16 cellular contexts compared by ENCODE assay signal in the genomic region with DNA sequence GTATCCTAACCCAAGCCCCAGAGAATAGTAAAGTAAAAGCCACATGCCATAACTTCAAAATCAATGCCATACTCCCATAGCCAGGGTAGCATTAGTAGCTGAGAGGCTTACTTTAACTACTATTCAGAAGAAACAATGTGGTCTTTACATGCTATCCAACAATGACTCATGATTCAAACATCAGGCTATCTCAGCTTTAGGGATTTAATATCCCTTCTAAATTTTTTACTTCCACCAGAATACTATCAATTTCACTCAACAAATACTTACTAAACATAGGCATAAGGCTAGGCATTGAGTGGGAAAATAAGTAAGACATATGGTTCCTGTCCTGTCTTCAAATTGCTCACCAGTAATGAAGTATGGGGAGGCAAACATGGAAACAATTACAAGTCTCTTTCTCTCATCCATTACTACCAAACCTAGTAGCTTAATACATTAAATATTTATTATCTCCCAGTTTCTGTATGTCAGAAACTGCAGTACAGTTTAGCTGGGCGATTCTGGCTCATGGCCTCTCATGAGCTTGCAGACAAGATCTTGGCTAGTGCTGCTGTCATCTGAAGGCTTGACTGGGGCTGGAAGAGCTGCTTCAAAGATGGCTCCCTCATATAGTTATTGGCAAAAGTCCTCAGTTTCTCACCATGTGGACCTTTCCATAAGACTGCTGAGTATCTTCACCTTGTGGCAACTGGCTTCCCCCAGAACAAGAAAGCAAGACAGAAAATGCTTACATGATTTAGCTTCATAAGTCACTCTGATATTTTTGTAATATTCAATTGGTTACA. TPM values are rescaled to one million over a fixed set of nuclear protein-coding genes. Genes with fewer than 3 reads are reported as not detected.
DNase-seq lines count a peak whose midpoint lies in the region; ATAC-seq, FAIRE-seq and TF ChIP-seq lines count a peak whose summit lies in the region.
"Had no signal": no experiment of that assay in that cellular context is flagged by ENCODE, and none has a peak within 500 bp of the region (broad histone marks: within the 10 kb centered on the region; RNA-seq: fewer than 3 reads in every experiment).

No MANE protein-coding gene starts in this region.

- H3K27me3 Mint-ChIP-seq in Calu3 (ENCODE audit: unreplicated experiment) (no peaks in the 10 kb centered on the region), neural crest cell (ENCODE audit: low read depth) (no peaks in the 10 kb centered on the region)

- no peak for FAIRE-seq in kidney (lab: Jason Lieb, UNC)

- no TSS peak for BruUV-seq in Calu3 (replicated peaks; lab: Mats Ljungman, UMichigan)

- CTCF ChIA-PET in Calu3 (lab: Charles Lee), result interaction anchor here (0.9 to 1.3 kb wide), 4 partner anchors 9 to 444 kb away, joined by 3 to 6 read pairs (median 4); partner anchors contain the start of gene RPL5

- no peaks in the 10 kb centered on the region for H3K4me1 ChIP-seq in kidney (ENCODE audit: control insufficient read depth in 1 of 2, insufficient read depth in 1 of 2, low read depth in 1 of 2, low read length in 2 of 2)
- H3K4me1 ChIP-seq: suprapubic skin had no signal

- peak overlapping the region; percentile 57 for H3K27ac Mint-ChIP-seq in Calu3 (ENCODE audit: unreplicated experiment)
- peak overlapping the region; percentile 17 for H3K27ac Mint-ChIP-seq in neural crest cell (ENCODE audit: unreplicated experiment)
- H3K27ac Mint-ChIP-seq: activated CD4-positive, alpha-beta memory T cell treated with anti-CD3 and anti-CD28 coated beads, Interleukin-2, amount 10 ng/mL, durations not matched to agents 7 days and 5 days; CD8-positive, alpha-beta memory T cell; natural killer cell treated with Interleukin-12 subunit alpha and Interleukin-12 subunit beta and Interleukin-15 and Interleukin-18, amount 100 ng/mL, for 72 hours had no signal

- no peak for DNase-seq in Calu3
- DNase-seq in M059J (ENCODE audit: low read depth), result peak; percentile 80
- DNase-seq in dermis blood vessel endothelial cell, result peak; percentile 17
- DNase-seq in neural crest cell (ENCODE audit: low read depth, low spot score), result no peak
- no peak for DNase-seq in kidney
- DNase-seq in LoVo (ENCODE audit: low spot score), result no peak
- DNase-seq in NCI-H2029 (lab: John Stamatoyannopoulos, UW), result no peak
- DNase-seq: activated CD4-positive, alpha-beta memory T cell treated with anti-CD3 and anti-CD28 coated beads, Interleukin-2, amount 10 ng/mL, durations not matched to agents 7 days and 5 days; activated effector memory CD4-positive, alpha-beta T cell treated with Interleukin-2 at 50 U/mL for 16 hours; CD8-positive, alpha-beta memory T cell; glutamatergic neuron had no signal

- intact Hi-C loops in Calu3 (cut with micrococcal nuclease; ENCODE audit: unreplicated experiment), result no loop called here
- intact Hi-C loops in kidney (cut with DNase I), result no loop called here

- H3K9ac ChIP-seq in kidney (ENCODE audit: low read length in 2 of 2), result no peak overlapping the region

- no peak overlapping the region for H3K4me3 Mint-ChIP-seq in Calu3 (ENCODE audit: low read depth, unreplicated experiment)
- no peak overlapping the region for H3K4me3 Mint-ChIP-seq in neural crest cell
- H3K4me3 Mint-ChIP-seq: activated CD4-positive, alpha-beta memory T cell treated with anti-CD3 and anti-CD28 coated beads, Interleukin-2, amount 10 ng/mL, durations not matched to agents 7 days and 5 days; CD8-positive, alpha-beta memory T cell; natural killer cell treated with Interleukin-12 subunit alpha and Interleukin-12 subunit beta and Interleukin-15 and Interleukin-18, amount 100 ng/mL, for 72 hours had no signal

- no peak for ATAC-seq in HG03139 (IDR thresholded peaks at IDR 0.05; ENCODE audit: unreplicated experiment)
- ATAC-seq: natural killer cell treated with Interleukin-12 subunit alpha and Interleukin-12 subunit beta and Interleukin-15 and Interleukin-18, amount 100 ng/mL, for 72 hours had no signal

- H3K4me3 ChIP-seq in kidney (ENCODE audit: low read length in 2 of 2), result no peak overlapping the region
- H3K4me3 ChIP-seq: cardiac muscle cell, skin epidermis, suprapubic skin had no signal

- H3K36me3 Mint-ChIP-seq in Calu3 (ENCODE audit: insufficient read depth, unreplicated experiment) (no peaks in the 10 kb centered on the region), neural crest cell (ENCODE audit: low read depth) (no peaks in the 10 kb centered on the region)
- H3K36me3 Mint-ChIP-seq: natural killer cell treated with Interleukin-12 subunit alpha and Interleukin-12 subunit beta and Interleukin-15 and Interleukin-18, amount 100 ng/mL, for 72 hours had no signal

- TF ChIP-seq CTCF in Calu3 (IDR thresholded peaks at IDR 0.05; ENCODE audit: unreplicated experiment) (no peak), neural crest cell (conservative IDR thresholded peaks at IDR 0.05) (no peak), kidney (IDR thresholded peaks at IDR 0.05; ENCODE audit: borderline replicate concordance, extremely low read depth, insufficient read depth) (no peak)

- H3K4me1 Mint-ChIP-seq in Calu3 (ENCODE audit: low read depth, unreplicated experiment), result peaks cover 22% of the 10 kb centered on the region
- H3K4me1 Mint-ChIP-seq in neural crest cell, result peaks cover 17% of the 10 kb centered on the region
- H3K4me1 Mint-ChIP-seq: activated CD4-positive, alpha-beta memory T cell treated with anti-CD3 and anti-CD28 coated beads, Interleukin-2, amount 10 ng/mL, durations not matched to agents 7 days and 5 days; CD8-positive, alpha-beta memory T cell had no signal

- H3K9me3 Mint-ChIP-seq in Calu3 (ENCODE audit: low read depth, unreplicated experiment) (no peaks in the 10 kb centered on the region), neural crest cell (no peaks in the 10 kb centered on the region)
- H3K9me3 Mint-ChIP-seq: activated CD4-positive, alpha-beta memory T cell treated with anti-CD3 and anti-CD28 coated beads, Interleukin-2, amount 10 ng/mL, durations not matched to agents 7 days and 5 days; natural killer cell treated with Interleukin-12 subunit alpha and Interleukin-12 subunit beta and Interleukin-15 and Interleukin-18, amount 100 ng/mL, for 72 hours had no signal

- peaks cover 0 to 4% of the 10 kb centered on the region in 2 donors for H3K9me3 ChIP-seq in kidney (ENCODE audit: control insufficient read depth in 1 of 2, low read length in 2 of 2)
- H3K9me3 ChIP-seq: suprapubic skin had no signal

- no peaks in the 10 kb centered on the region for H3K36me3 ChIP-seq in kidney (ENCODE audit: control insufficient read depth in 1 of 2, insufficient read depth in 2 of 2, low read length in 2 of 2)
- H3K36me3 ChIP-seq: cardiac muscle cell, suprapubic skin had no signal

- no peak overlapping the region for H3K27ac ChIP-seq in kidney (ENCODE audit: low read depth in 2 of 2, low read length in 2 of 2)
- H3K27ac ChIP-seq: cardiac muscle cell had no signal

RNA-seq across cellular contexts. Expression of gene EVI5, which starts 30.7 kb away (rescaled TPM):
- total RNA-seq in Calu3 (2022), result 29.5 and 33.9 TPM in 2 replicates
- total RNA-seq in M059J (2014; rRNA removed; shearing (Covaris generic)), result 3.0 and 7.7 TPM in 2 replicates
- total RNA-seq in dermis blood vessel endothelial cell, result 23.0 and 25.5 TPM in 2 replicates
- total RNA-seq in neural crest cell, result 22.8 and 24.7 TPM in 2 replicates
- total RNA-seq in kidney, result 36.5 TPM
- polyA plus RNA-seq in kidney (ENCODE audit: insufficient read depth, low read depth, low replicate concordance), result 3.6 TPM

Comparison
In these comparisons a context has a peak if more than half of its experiments do, and no peak if none do; other contexts are left out.
1. DNase-seq: peak in M059J (single experiment) and dermis blood vessel endothelial cell (single experiment); none in Calu3 (single experiment), neural crest cell (single experiment), kidney (single experiment), LoVo (single experiment) and NCI-H2029 (single experiment).